In the genomic region with DNA sequence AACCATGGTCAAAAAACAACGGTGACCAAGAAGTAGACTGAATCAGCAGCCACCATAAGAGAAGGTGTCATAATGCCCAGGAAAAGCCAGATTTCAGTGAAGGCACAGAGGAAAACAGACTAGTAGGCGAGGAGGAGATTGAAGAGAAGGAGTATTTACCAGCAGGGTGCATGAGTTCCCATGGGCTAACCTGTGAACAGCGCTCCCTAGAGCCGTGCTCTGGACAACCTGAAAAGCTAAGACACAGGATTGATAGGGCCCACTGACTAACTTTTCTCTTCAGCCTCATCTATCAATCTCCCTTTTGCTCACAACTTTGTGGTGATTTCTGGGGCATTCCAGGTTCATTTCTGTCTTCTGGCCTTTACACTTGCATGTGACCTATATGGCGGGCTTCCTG, we compare ENCODE assay signal across 29 cellular contexts. TPM values are rescaled to one million over a fixed set of nuclear protein-coding genes. Genes with fewer than 3 reads are reported as not detected.
A peak's percentile ranks its signal among the peaks of the same experiment; 100 is the strongest.
DNase-seq lines count a peak whose midpoint lies in the region; ATAC-seq, FAIRE-seq and TF ChIP-seq lines count a peak whose summit lies in the region.
"Had no signal": no experiment of that assay in that cellular context is flagged by ENCODE, and none has a peak within 500 bp of the region (broad histone marks: within the 10 kb centered on the region; RNA-seq: fewer than 3 reads in every experiment).

No MANE protein-coding gene starts in this region.

- no peak overlapping the region for H3K4me2 ChIP-seq in HepG2 (ENCODE audit: low read depth, low read length)

- H3K4me3 ChIP-seq in HepG2 (replicated peaks in 1 of 3; ENCODE audit: insufficient read depth in 1 of 3, low read depth in 2 of 3, low read length in 3 of 3) (no peak overlapping the region), right lobe of liver (no peak overlapping the region), endodermal cell (ENCODE audit: low read length) (no peak overlapping the region), stomach (no peak overlapping the region)
- H3K4me3 ChIP-seq: HAP-1 had no signal

- H3K9me3 Mint-ChIP-seq in endodermal cell, result no peaks in the 10 kb centered on the region
- no peaks in the 10 kb centered on the region for H3K9me3 Mint-ChIP-seq in activated CD4-positive, alpha-beta T cell treated with anti-CD3 and anti-CD28 coated beads for 36 hours (ENCODE audit: low read depth)
- H3K9me3 Mint-ChIP-seq: CD8-positive, alpha-beta memory T cell; IgD-negative memory B cell had no signal

- H3K27me3 ChIP-seq in HepG2 (ENCODE audit: control insufficient read depth in 1 of 2, insufficient read depth in 2 of 2, low read length in 2 of 2), result no peaks in the 10 kb centered on the region; a peak in 2 of 5 replicates
- H3K27me3 ChIP-seq in right lobe of liver, result no peaks in the 10 kb centered on the region
- H3K27me3 ChIP-seq in endodermal cell (ENCODE audit: control insufficient read depth, insufficient read depth, low read length, poor library complexity, severe bottlenecking), result peaks cover 98% of the 10 kb centered on the region
- no peaks in the 10 kb centered on the region for H3K27me3 ChIP-seq in stomach

- H3K36me3 Mint-ChIP-seq in endodermal cell (ENCODE audit: low read depth), result no peaks in the 10 kb centered on the region
- no peaks in the 10 kb centered on the region for H3K36me3 Mint-ChIP-seq in activated CD4-positive, alpha-beta T cell treated with anti-CD3 and anti-CD28 coated beads for 36 hours (ENCODE audit: low read depth)
- H3K36me3 Mint-ChIP-seq: CD8-positive, alpha-beta memory T cell; IgD-negative memory B cell had no signal

- peaks cover 18% of the 10 kb centered on the region for H3K27me3 Mint-ChIP-seq in endodermal cell (ENCODE audit: insufficient read depth)
- H3K27me3 Mint-ChIP-seq in activated CD4-positive, alpha-beta T cell treated with anti-CD3 and anti-CD28 coated beads for 36 hours, result peaks cover 1% of the 10 kb centered on the region
- H3K27me3 Mint-ChIP-seq: IgD-negative memory B cell had no signal

- H3K9ac ChIP-seq in HepG2 (ENCODE audit: insufficient read depth, low read depth, low read length) (no peak overlapping the region), endodermal cell (ENCODE audit: extremely low read depth, low read length, poor library complexity, severe bottlenecking) (no peak overlapping the region)

- H3K27ac ChIP-seq in HepG2 (ENCODE audit: extremely low read length, insufficient read depth, low read length), result no peak overlapping the region
- H3K27ac ChIP-seq in right lobe of liver, result no peak overlapping the region
- no peak overlapping the region for H3K27ac ChIP-seq in endodermal cell (ENCODE audit: low read depth, low read length)
- H3K27ac ChIP-seq in stomach, result peak overlapping the region in 3 of 5 donors; percentile 3 to 88 (median 29)

- no peaks in the 10 kb centered on the region for H3K4me1 ChIP-seq in HepG2 (ENCODE audit: insufficient read depth, low read length)
- peaks cover 0 to 23% (median 7%) of the 10 kb centered on the region in 4 donors for H3K4me1 ChIP-seq in right lobe of liver
- no peaks in the 10 kb centered on the region for H3K4me1 ChIP-seq in endodermal cell (ENCODE audit: control insufficient read depth, insufficient read depth, low read length)
- peaks cover 15 to 77% (median 37%) of the 10 kb centered on the region in 4 donors for H3K4me1 ChIP-seq in stomach
- H3K4me1 ChIP-seq: HAP-1 had no signal

- ATAC-seq in HepG2 (peak; percentile 57; the same call in 1 of the 3 replicates), right lobe of liver (no peak)
- no peak for ATAC-seq in activated CD4-positive, alpha-beta T cell treated with anti-CD3 and anti-CD28 coated beads for 36 hours
- ATAC-seq: Panc1 had no signal

- no peak for TF ChIP-seq RAD21 in HepG2 (CRISPR knock-in tag; IDR thresholded peaks at IDR 0.05)

- no peak for DNase-seq in HepG2 (ENCODE audit: low spot score)
- no peak for DNase-seq in right lobe of liver
- DNase-seq in SK-MEL-5 (ENCODE audit: low read depth, low spot score), result peak; percentile 4
- DNase-seq in endodermal cell, result peak; percentile 59
- DNase-seq in stomach, result no peak
- no peak for DNase-seq in activated CD8-positive, alpha-beta memory T cell treated with anti-CD3 and anti-CD28 coated beads, Interleukin-2, amount 50 U/mL, for 48 hours
- no peak for DNase-seq in activated CD4-positive, alpha-beta T cell treated with anti-CD3 and anti-CD28 coated beads for 36 hours
- no peak for DNase-seq in DMS79 (lab: John Stamatoyannopoulos, UW)
- DNase-seq: AML-193; C1 segment of cervical spinal cord; Calu3; CD8-positive, alpha-beta memory T cell; DMS153; Karpas-422; MV-4-11; NCI-H1105 treated with DMSO at 0.1 percent for 48 hours; NCI-H2029 treated with DMSO at 0.1 percent for 48 hours; NCI-H226; NCI-H510A treated with DMSO at 0.1 percent for 48 hours; NCI-H774; SIG-M5 had no signal

- no peak overlapping the region for H3K4me3 Mint-ChIP-seq in endodermal cell
- no peak overlapping the region for H3K4me3 Mint-ChIP-seq in activated CD4-positive, alpha-beta T cell treated with anti-CD3 and anti-CD28 coated beads for 36 hours
- H3K4me3 Mint-ChIP-seq: CD8-positive, alpha-beta memory T cell; IgD-negative memory B cell had no signal

- H3K27ac Mint-ChIP-seq in endodermal cell, result no peak overlapping the region
- no peak overlapping the region for H3K27ac Mint-ChIP-seq in activated CD4-positive, alpha-beta T cell treated with anti-CD3 and anti-CD28 coated beads for 36 hours
- H3K27ac Mint-ChIP-seq: CD8-positive, alpha-beta memory T cell had no signal

- CTCF ChIA-PET in HepG2 (lab: Yijun Ruan, JAX; ENCODE audit: low intra/inter-chr PET ratio, low total read pairs), result no interaction called here
- CTCF ChIA-PET in activated CD4-positive, alpha-beta T cell treated with anti-CD3 and anti-CD28 coated beads for 36 hours (lab: Charles Lee), result interaction anchor here (0.6 to 8.9 kb wide), 3 partner anchors 65 to 110 kb away, joined by 3 to 217 read pairs (median 3); no protein-coding TSS in a partner anchor

- WGBS in HepG2 (ENCODE audit: low lambda C conversion rate), result 21% methylated on average over 5 of the region's 5 CpGs
- WGBS in right lobe of liver (ENCODE audit: insufficient coverage, low coverage, low lambda C conversion rate, missing lambda C conversion rate), result 95% methylated on average over 4 of the region's 5 CpGs
- WGBS in endodermal cell (ENCODE audit: insufficient coverage in 1 of 2, insufficient read length in 1 of 2), 2 experiments, result 90 to 94% methylated on average over 5 of the region's 5 CpGs
- 87 to 96% (median 94%) methylated on average over 5 of the region's 5 CpGs for WGBS in stomach, 5 donors

- no peaks in the 10 kb centered on the region for H4K20me1 ChIP-seq in HepG2 (ENCODE audit: insufficient read depth, low read length)

- POLR2A ChIA-PET in HepG2 (lab: Yijun Ruan, JAX), result no interaction called here
- POLR2A ChIA-PET in activated CD4-positive, alpha-beta T cell treated with anti-CD3 and anti-CD28 coated beads for 36 hours (lab: Charles Lee), result no interaction called here

- H3K36me3 ChIP-seq in HepG2 (replicated peaks in 1 of 2; ENCODE audit: control insufficient read depth in 1 of 2, insufficient read depth in 2 of 2, low read length in 2 of 2) (no peaks in the 10 kb centered on the region), right lobe of liver (no peaks in the 10 kb centered on the region), endodermal cell (ENCODE audit: control insufficient read depth, insufficient read depth, low read length) (no peaks in the 10 kb centered on the region), stomach (no peaks in the 10 kb centered on the region)
- H3K36me3 ChIP-seq: HAP-1 had no signal

- no peak overlapping the region for H2AFZ ChIP-seq in HepG2 (ENCODE audit: low read length)

- H3K9me3 ChIP-seq in HepG2 (ENCODE audit: low read length) (no peaks in the 10 kb centered on the region), right lobe of liver (no peaks in the 10 kb centered on the region), endodermal cell (ENCODE audit: control insufficient read depth, low read length) (no peaks in the 10 kb centered on the region), stomach (no peaks in the 10 kb centered on the region)
- H3K9me3 ChIP-seq: HAP-1 had no signal

- TF ChIP-seq EP300 in HepG2 (IDR thresholded peaks at IDR 0.05; ENCODE audit: low read depth in 2 of 2, low read length in 2 of 2) (no peak), HepG2 (CRISPR knock-in tag; IDR thresholded peaks at IDR 0.05; ENCODE audit: borderline replicate concordance) (no peak), stomach (IDR thresholded peaks at IDR 0.05) (no peak)

- H3K4me1 Mint-ChIP-seq in endodermal cell, result peaks cover 2% of the 10 kb centered on the region
- peaks cover 7% of the 10 kb centered on the region for H3K4me1 Mint-ChIP-seq in activated CD4-positive, alpha-beta T cell treated with anti-CD3 and anti-CD28 coated beads for 36 hours

- no TSS peak for BruUV-seq in HepG2 (replicated peaks; lab: Mats Ljungman, UMichigan)

- intact Hi-C loops in HepG2 (cut with micrococcal nuclease; ENCODE audit: unreplicated experiment) (no loop called here), right lobe of liver (cut with DNase I) (loop anchor here in 1 of 2 donors (10.0 kb wide), 1 partner anchor 96 kb away; no protein-coding TSS in a partner anchor), stomach (cut with DNase I; ENCODE audit: low total_unique reads) (loop anchor here (5.0 to 10.0 kb wide), 2 partner anchors 46 to 94 kb away; a partner anchor contains a TSS)
- intact Hi-C loops in activated CD4-positive, alpha-beta T cell treated with anti-CD3 and anti-CD28 coated beads for 36 hours (cut with DNase I, micrococcal nuclease), result loop anchor here (5.0 kb wide), 2 partner anchors 189 to 379 kb away; no protein-coding TSS in a partner anchor

- no peaks in the 10 kb centered on the region for H3K79me2 ChIP-seq in HepG2 (ENCODE audit: insufficient read depth, low read length)

- in situ Hi-C loops in HepG2 (cut with HindIII; ENCODE audit: extremely low pct_ligation_motif_present, low pct_unique_long_range_greater_than_20kb), result loop anchor here (5.0 to 25.0 kb wide), 2 partner anchors 99 to 374 kb away; a partner anchor contains a TSS
- in situ Hi-C loops in SK-MEL-5 (cut with HindIII; ENCODE audit: low pct_unique_long_range_greater_than_20kb, low sequenced_read_pairs), result no loop called here

- FAIRE-seq in HepG2 (lab: Jason Lieb, UNC), result no peak
- FAIRE-seq: G401.6 had no signal

- TF ChIP-seq CTCF in HepG2 (CRISPR knock-in tag; IDR thresholded peaks at IDR 0.05) (no peak), right lobe of liver (IDR thresholded peaks at IDR 0.05) (no peak), endodermal cell (conservative IDR thresholded peaks at IDR 0.05) (peak; percentile 52), stomach (IDR thresholded peaks at IDR 0.05) (no peak)

- TF ChIP-seq POLR2A in HepG2 (IDR thresholded peaks at IDR 0.05; ENCODE audit: insufficient read depth in 1 of 2, low read depth in 2 of 2, low read length in 2 of 2) (no peak), right lobe of liver (IDR thresholded peaks at IDR 0.05) (no peak), stomach (IDR thresholded peaks at IDR 0.05) (no peak)

RNA-seq across cellular contexts. Expression of a gene that starts 12.9 kb away (rescaled TPM):
- not detected in 2 replicates for total RNA-seq in HepG2 (2016; rRNA removed; fragmentation: Illumina TruSeq; extraction: Trizol)
- not detected in 2 replicates for total RNA-seq in HepG2 (2016; cell fraction: cytosol; rRNA removed; fragmentation: Illumina TruSeq; extraction: Trizol; ENCODE audit: low read depth)
- total RNA-seq in HepG2 (2016; cell fraction: insoluble cytoplasmic fraction; rRNA removed; fragmentation: Illumina TruSeq; extraction: Trizol), result not detected in 2 replicates
- total RNA-seq in HepG2 (2016; cell fraction: membrane; rRNA removed; fragmentation: Illumina TruSeq; extraction: Trizol), result not detected in 2 replicates
- total RNA-seq in HepG2 (2016; cell fraction: nucleus; rRNA removed; fragmentation: Illumina TruSeq; extraction: Trizol), result not detected in 2 replicates
- not detected in 2 replicates for polyA plus RNA-seq in HepG2 (2011; rRNA removed)
- not detected in 2 replicates for polyA plus RNA-seq in HepG2 (2011; cell fraction: cytosol; rRNA removed)
- not detected in 2 replicates for polyA plus RNA-seq in HepG2 (2011; cell fraction: nucleus; rRNA removed)
- polyA plus RNA-seq in HepG2 (2012), result not detected in 2 replicates
- not detected in 2 replicates for polyA plus RNA-seq in HepG2 (2016; cell fraction: cytosol; fragmentation: Illumina TruSeq; extraction: Trizol; ENCODE audit: low read depth)
- not detected in 2 replicates for polyA plus RNA-seq in HepG2 (2016; cell fraction: insoluble cytoplasmic fraction; fragmentation: Illumina TruSeq; extraction: Trizol; ENCODE audit: low read depth)
- polyA plus RNA-seq in HepG2 (2016; cell fraction: membrane; fragmentation: Illumina TruSeq; extraction: Trizol; ENCODE audit: low read depth), result not detected in 2 replicates
- polyA plus RNA-seq in HepG2 (2016; cell fraction: nucleus; fragmentation: Illumina TruSeq; extraction: Trizol; ENCODE audit: insufficient read depth, low read depth), result not detected in 2 replicates
- polyA minus RNA-seq in HepG2 (2011; rRNA and poly(A)+ RNA removed; ENCODE audit: low replicate concordance), result not detected in 2 replicates
- not detected in 2 replicates for polyA minus RNA-seq in HepG2 (2011; cell fraction: cytosol; rRNA and poly(A)+ RNA removed)
- polyA minus RNA-seq in HepG2 (2011; cell fraction: nucleus; rRNA and poly(A)+ RNA removed), result not detected in 2 replicates
- total RNA-seq in right lobe of liver, result 1 to 10 TPM in 2 of 6 experiments, under 1 TPM in 1, not detected in 3; 0.54 to 1.2 (median 1.2) TPM
- not detected in 2 replicates for total RNA-seq in SK-MEL-5 (2014; rRNA removed; shearing (Covaris generic))
- polyA plus RNA-seq in SK-MEL-5 (2015; cell fraction: cytosol; rRNA removed), result 0.19 TPM in 1 of 2 replicates, not detected in the other
- not detected in 2 replicates for polyA plus RNA-seq in SK-MEL-5 (2015; cell fraction: nucleus; rRNA removed)
- not detected for total RNA-seq in endodermal cell
- not detected for polyA plus RNA-seq in endodermal cell (2013, experiment 1 of 2)
- not detected for polyA plus RNA-seq in endodermal cell (2013, experiment 2 of 2)
- total RNA-seq in stomach, result 10 to 100 TPM in 3 of 5 donors, 1 to 10 TPM in 2; 6.4 to 63.9 (median 13.8) TPM
- 10 to 100 TPM; 35.0 to 45.5 (median 37.9) TPM for polyA plus RNA-seq in stomach
- under 1 TPM; 0.37 TPM for total RNA-seq in activated CD4-positive, alpha-beta T cell treated with anti-CD3 and anti-CD28 coated beads for 36 hours
- total RNA-seq: A172; CD8-positive, alpha-beta memory T cell; Daoy; M059J had no signal
- polyA plus RNA-seq: AG04450, IgD-negative memory B cell had no signal

RNA-seq across cellular contexts. Expression of a gene that starts 36.2 kb away (rescaled TPM):
- not detected in 2 replicates for total RNA-seq in HepG2 (2016; rRNA removed; fragmentation: Illumina TruSeq; extraction: Trizol)
- not detected in 2 replicates for total RNA-seq in HepG2 (2016; cell fraction: cytosol; rRNA removed; fragmentation: Illumina TruSeq; extraction: Trizol; ENCODE audit: low read depth)
- total RNA-seq in HepG2 (2016; cell fraction: insoluble cytoplasmic fraction; rRNA removed; fragmentation: Illumina TruSeq; extraction: Trizol), result not detected in 2 replicates
- total RNA-seq in HepG2 (2016; cell fraction: membrane; rRNA removed; fragmentation: Illumina TruSeq; extraction: Trizol), result not detected in 2 replicates
- not detected in 2 replicates for total RNA-seq in HepG2 (2016; cell fraction: nucleus; rRNA removed; fragmentation: Illumina TruSeq; extraction: Trizol)
- not detected in 2 replicates for polyA plus RNA-seq in HepG2 (2011; rRNA removed)
- not detected in 2 replicates for polyA plus RNA-seq in HepG2 (2011; cell fraction: cytosol; rRNA removed)
- not detected in 2 replicates for polyA plus RNA-seq in HepG2 (2011; cell fraction: nucleus; rRNA removed)
- not detected in 2 replicates for polyA plus RNA-seq in HepG2 (2012)
- polyA plus RNA-seq in HepG2 (2016; cell fraction: cytosol; fragmentation: Illumina TruSeq; extraction: Trizol; ENCODE audit: low read depth), result not detected in 2 replicates
- not detected in 2 replicates for polyA plus RNA-seq in HepG2 (2016; cell fraction: insoluble cytoplasmic fraction; fragmentation: Illumina TruSeq; extraction: Trizol; ENCODE audit: low read depth)
- polyA plus RNA-seq in HepG2 (2016; cell fraction: membrane; fragmentation: Illumina TruSeq; extraction: Trizol; ENCODE audit: low read depth), result not detected in 2 replicates
- polyA plus RNA-seq in HepG2 (2016; cell fraction: nucleus; fragmentation: Illumina TruSeq; extraction: Trizol; ENCODE audit: insufficient read depth, low read depth), result not detected in 2 replicates
- polyA minus RNA-seq in HepG2 (2011; rRNA and poly(A)+ RNA removed; ENCODE audit: low replicate concordance), result 0.26 TPM in 1 of 2 replicates, not detected in the other
- not detected in 2 replicates for polyA minus RNA-seq in HepG2 (2011; cell fraction: cytosol; rRNA and poly(A)+ RNA removed)
- polyA minus RNA-seq in HepG2 (2011; cell fraction: nucleus; rRNA and poly(A)+ RNA removed), result not detected in 2 replicates
- not detected for total RNA-seq in right lobe of liver
- not detected in 2 replicates for total RNA-seq in SK-MEL-5 (2014; rRNA removed; shearing (Covaris generic))
- polyA plus RNA-seq in SK-MEL-5 (2015; cell fraction: cytosol; rRNA removed), result not detected in 2 replicates
- polyA plus RNA-seq in SK-MEL-5 (2015; cell fraction: nucleus; rRNA removed), result not detected in 2 replicates
- total RNA-seq in endodermal cell, result not detected
- polyA plus RNA-seq in endodermal cell (2013, experiment 1 of 2), result not detected
- not detected for polyA plus RNA-seq in endodermal cell (2013, experiment 2 of 2)
- not detected for total RNA-seq in stomach
- polyA plus RNA-seq in stomach, result not detected
- total RNA-seq in activated CD4-positive, alpha-beta T cell treated with anti-CD3 and anti-CD28 coated beads for 36 hours, result not detected
- total RNA-seq: A172; Calu3; CD8-positive, alpha-beta memory T cell; Daoy; M059J had no signal
- polyA plus RNA-seq: AG04450; CD8-positive, alpha-beta memory T cell; IgD-negative memory B cell had no signal

RNA-seq across cellular contexts. Expression of a gene that starts 41.3 kb away (rescaled TPM):
- total RNA-seq in HepG2 (2016; rRNA removed; fragmentation: Illumina TruSeq; extraction: Trizol) (1.5 and 1.6 TPM in 2 replicates), right lobe of liver (1 to 10 TPM in 5 of 6 experiments, under 1 TPM in 1; 0.66 to 8.0 (median 4.2) TPM), endodermal cell (1 to 10 TPM; 1.2 to 4.1 TPM), stomach (10 to 100 TPM in 3 of 5 donors, 1 to 10 TPM in 2; 6.7 to 40.8 (median 10.7) TPM)
- total RNA-seq in HepG2 (2016; cell fraction: cytosol; rRNA removed; fragmentation: Illumina TruSeq; extraction: Trizol; ENCODE audit: low read depth), result 0.79 and 1.1 TPM in 2 replicates
- 1.7 TPM in 2 replicates for total RNA-seq in HepG2 (2016; cell fraction: insoluble cytoplasmic fraction; rRNA removed; fragmentation: Illumina TruSeq; extraction: Trizol)
- total RNA-seq in HepG2 (2016; cell fraction: membrane; rRNA removed; fragmentation: Illumina TruSeq; extraction: Trizol), result 1.5 and 1.6 TPM in 2 replicates
- 3.3 and 3.9 TPM in 2 replicates for total RNA-seq in HepG2 (2016; cell fraction: nucleus; rRNA removed; fragmentation: Illumina TruSeq; extraction: Trizol)
- polyA plus RNA-seq in HepG2 (2011; rRNA removed) (1.0 and 1.4 TPM in 2 replicates), stomach (1 to 10 TPM; 3.2 to 7.4 (median 5.2) TPM)
- 0.82 and 0.91 TPM in 2 replicates for polyA plus RNA-seq in HepG2 (2011; cell fraction: cytosol; rRNA removed)
- 1.6 and 2.4 TPM in 2 replicates for polyA plus RNA-seq in HepG2 (2011; cell fraction: nucleus; rRNA removed)
- 0.62 and 0.73 TPM in 2 replicates for polyA plus RNA-seq in HepG2 (2012)
- polyA plus RNA-seq in HepG2 (2016; cell fraction: cytosol; fragmentation: Illumina TruSeq; extraction: Trizol; ENCODE audit: low read depth), result 0.42 and 0.52 TPM in 2 replicates
- polyA plus RNA-seq in HepG2 (2016; cell fraction: insoluble cytoplasmic fraction; fragmentation: Illumina TruSeq; extraction: Trizol; ENCODE audit: low read depth), result 1.2 and 1.9 TPM in 2 replicates
- 0.41 and 0.76 TPM in 2 replicates for polyA plus RNA-seq in HepG2 (2016; cell fraction: membrane; fragmentation: Illumina TruSeq; extraction: Trizol; ENCODE audit: low read depth)
- 0.38 and 1.6 TPM in 2 replicates for polyA plus RNA-seq in HepG2 (2016; cell fraction: nucleus; fragmentation: Illumina TruSeq; extraction: Trizol; ENCODE audit: insufficient read depth, low read depth)
- 1.6 and 17.0 TPM in 2 replicates for polyA minus RNA-seq in HepG2 (2011; rRNA and poly(A)+ RNA removed; ENCODE audit: low replicate concordance)
- polyA minus RNA-seq in HepG2 (2011; cell fraction: cytosol; rRNA and poly(A)+ RNA removed), result 0.49 and 0.62 TPM in 2 replicates
- 5.2 and 5.8 TPM in 2 replicates for polyA minus RNA-seq in HepG2 (2011; cell fraction: nucleus; rRNA and poly(A)+ RNA removed)
- 8.2 and 8.4 TPM in 2 replicates for total RNA-seq in SK-MEL-5 (2014; rRNA removed; shearing (Covaris generic))
- 6.2 and 11.0 TPM in 2 replicates for polyA plus RNA-seq in SK-MEL-5 (2015; cell fraction: cytosol; rRNA removed)
- polyA plus RNA-seq in SK-MEL-5 (2015; cell fraction: nucleus; rRNA removed), result 9.3 and 10.5 TPM in 2 replicates
- polyA plus RNA-seq in endodermal cell (2013, experiment 1 of 2), result 2.1 TPM
- polyA plus RNA-seq in endodermal cell (2013, experiment 2 of 2), result 2.0 TPM
- total RNA-seq in activated CD4-positive, alpha-beta T cell treated with anti-CD3 and anti-CD28 coated beads for 36 hours, result 10 to 100 TPM; 36.6 to 40.2 TPM

Comparison
In these comparisons a context has a peak if more than half of its experiments do, and no peak if none do; other contexts are left out.
1. DNase-seq: peak in SK-MEL-5 (single experiment) and endodermal cell (single experiment); none in HepG2 (single experiment), right lobe of liver (0 of 3), stomach (single experiment), activated CD8-positive, alpha-beta memory T cell treated with anti-CD3 and anti-CD28 coated beads, Interleukin-2, amount 50 U/mL, for 48 hours (single experiment), activated CD4-positive, alpha-beta T cell treated with anti-CD3 and anti-CD28 coated beads for 36 hours (single experiment) and DMS79 (single experiment).
2. H3K27ac ChIP-seq: peak in stomach (3 of 5); none in HepG2 (single experiment), right lobe of liver (0 of 3) and endodermal cell (single experiment).